ENCODE assay signal across 23 cellular contexts in genomic region chr18:65415167-65415566, GRCh38.
DNase-seq lines count a peak whose midpoint lies in the region; ATAC-seq, FAIRE-seq and TF ChIP-seq lines count a peak whose summit lies in the region.
"Had no signal": no experiment of that assay in that cellular context is flagged by ENCODE, and none has a peak within 500 bp of the region (broad histone marks: within the 10 kb centered on the region; RNA-seq: fewer than 3 reads in every experiment).

No MANE protein-coding gene starts in this region.

- no peaks in the 10 kb centered on the region; the same call in 1 of the 2 replicates for H3F3A ChIP-seq in PC-9 (ENCODE audit: insufficient read depth, low read depth)

- H3K27ac ChIP-seq in PC-9 (no peak overlapping the region), HepG2 (ENCODE audit: extremely low read length, insufficient read depth, low read length) (no peak overlapping the region)
- H3K27ac ChIP-seq: BLaER1 treated with 17β-estradiol and CSF1 and Interleukin-3, amounts not matched to agents 10 nM and 100 nM; KMS-11; psoas muscle; tibial nerve had no signal

- CTCF ChIA-PET in PC-9 (lab: Charles Lee) = no interaction called here
- CTCF ChIA-PET in HepG2 (lab: Yijun Ruan, JAX; ENCODE audit: low intra/inter-chr PET ratio, low total read pairs) = no interaction called here
- CTCF ChIA-PET in activated naive CD4-positive, alpha-beta T cell treated with anti-CD3 and anti-CD28 coated beads for 36 hours (lab: Charles Lee) = no interaction called here

- no peak overlapping the region for H2AFZ ChIP-seq in PC-9
- no peak overlapping the region for H2AFZ ChIP-seq in HepG2 (ENCODE audit: low read length)

- H3K9me3 Mint-ChIP-seq in activated naive CD4-positive, alpha-beta T cell treated with anti-CD3 and anti-CD28 coated beads for 36 hours = no peaks in the 10 kb centered on the region
- H3K9me3 Mint-ChIP-seq: activated naive CD8-positive, alpha-beta T cell treated with anti-CD3 and anti-CD28 coated beads for 36 hours had no signal

- H3K4me3 ChIP-seq in PC-9 = no peak overlapping the region
- H3K4me3 ChIP-seq in epithelial cell of esophagus (ENCODE audit: low read length) = no peak overlapping the region
- H3K4me3 ChIP-seq in HepG2 (replicated peaks in 1 of 3; ENCODE audit: insufficient read depth in 1 of 3, low read depth in 2 of 3, low read length in 3 of 3) = no peak overlapping the region
- H3K4me3 ChIP-seq: BLaER1 treated with 17β-estradiol and CSF1 and Interleukin-3, amounts not matched to agents 10 nM and 100 nM; psoas muscle; tibial nerve had no signal

- in situ Hi-C loops in HepG2 (cut with HindIII; ENCODE audit: extremely low pct_ligation_motif_present, low pct_unique_long_range_greater_than_20kb) = no loop called here

- no peaks in the 10 kb centered on the region for H3K27me3 Mint-ChIP-seq in activated naive CD4-positive, alpha-beta T cell treated with anti-CD3 and anti-CD28 coated beads for 36 hours (ENCODE audit: low read depth)
- H3K27me3 Mint-ChIP-seq: activated naive CD8-positive, alpha-beta T cell treated with anti-CD3 and anti-CD28 coated beads for 36 hours had no signal

- TF ChIP-seq POLR2A in HepG2 (IDR thresholded peaks at IDR 0.05; ENCODE audit: insufficient read depth in 1 of 2, low read depth in 2 of 2, low read length in 2 of 2) = no peak

- H3K4me2 ChIP-seq in PC-9 (no peak overlapping the region), HepG2 (ENCODE audit: low read depth, low read length) (no peak overlapping the region)
- H3K4me2 ChIP-seq: BLaER1 treated with 17β-estradiol and CSF1 and Interleukin-3, amounts not matched to agents 10 nM and 100 nM; KMS-11 had no signal

- 23% methylated on average over 1 of the region's 1 CpG for WGBS in HepG2 (ENCODE audit: low lambda C conversion rate)

- H3K4me3 Mint-ChIP-seq in activated naive CD4-positive, alpha-beta T cell treated with anti-CD3 and anti-CD28 coated beads for 36 hours = no peak overlapping the region
- H3K4me3 Mint-ChIP-seq: activated naive CD8-positive, alpha-beta T cell treated with anti-CD3 and anti-CD28 coated beads for 36 hours; HFFc6; T-helper 2 cell treated with Interferon-gamma antibody and Interleukin-4, amounts not matched to agents 5 μg/mL and 100 μg/mL, for 36 hours had no signal

- no peaks in the 10 kb centered on the region for H3K4me1 ChIP-seq in PC-9 (replicated peaks; ENCODE audit: insufficient read depth)
- H3K4me1 ChIP-seq in HepG2 (ENCODE audit: insufficient read depth, low read length) = no peaks in the 10 kb centered on the region
- H3K4me1 ChIP-seq: BLaER1 treated with 17β-estradiol and CSF1 and Interleukin-3, amounts not matched to agents 10 nM and 100 nM; psoas muscle; tibial nerve had no signal

- no peaks in the 10 kb centered on the region for H3K36me3 ChIP-seq in PC-9 (ENCODE audit: low read depth)
- no peaks in the 10 kb centered on the region for H3K36me3 ChIP-seq in HepG2 (replicated peaks in 1 of 2; ENCODE audit: control insufficient read depth in 1 of 2, insufficient read depth in 2 of 2, low read length in 2 of 2)
- H3K36me3 ChIP-seq: BLaER1 treated with 17β-estradiol and CSF1 and Interleukin-3, amounts not matched to agents 10 nM and 100 nM; tibial nerve had no signal

- no peak overlapping the region for H3K27ac Mint-ChIP-seq in activated naive CD4-positive, alpha-beta T cell treated with anti-CD3 and anti-CD28 coated beads for 36 hours
- H3K27ac Mint-ChIP-seq: activated naive CD8-positive, alpha-beta T cell treated with anti-CD3 and anti-CD28 coated beads for 36 hours; HFFc6; T-helper 2 cell treated with Interferon-gamma antibody and Interleukin-4, amounts not matched to agents 5 μg/mL and 100 μg/mL, for 36 hours had no signal

- TF ChIP-seq EP300 in HepG2 (IDR thresholded peaks at IDR 0.05; ENCODE audit: low read depth in 2 of 2, low read length in 2 of 2) = no peak
- TF ChIP-seq EP300 in HepG2 (CRISPR knock-in tag; IDR thresholded peaks at IDR 0.05; ENCODE audit: borderline replicate concordance) = no peak

- peaks cover 2% of the 10 kb centered on the region; the same call in 1 of the 2 replicates for H3K9me3 ChIP-seq in PC-9 (ENCODE audit: insufficient read depth, low read depth)
- H3K9me3 ChIP-seq in HepG2 (ENCODE audit: low read length) = no peaks in the 10 kb centered on the region; the same call in 1 of the 2 replicates
- H3K9me3 ChIP-seq: BLaER1 treated with 17β-estradiol and CSF1 and Interleukin-3, amounts not matched to agents 10 nM and 100 nM had no signal

- H4K20me1 ChIP-seq in PC-9 (ENCODE audit: insufficient read depth) (no peaks in the 10 kb centered on the region; the same call in 1 of the 2 replicates), HepG2 (ENCODE audit: insufficient read depth, low read length) (no peaks in the 10 kb centered on the region)
- H4K20me1 ChIP-seq: BLaER1 treated with 17β-estradiol and CSF1 and Interleukin-3, amounts not matched to agents 10 nM and 100 nM had no signal

- POLR2A ChIA-PET in PC-9 (lab: Charles Lee; ENCODE audit: unreplicated experiment) = interaction anchor here (0.6 kb wide), 1 partner anchor 12 kb away, joined by 3 read pairs; no protein-coding TSS in a partner anchor
- POLR2A ChIA-PET in HepG2 (lab: Yijun Ruan, JAX) = no interaction called here

- BruUV-seq in PC-9 (replicated peaks; lab: Mats Ljungman, UMichigan) (no TSS peak), HepG2 (replicated peaks; lab: Mats Ljungman, UMichigan) (no TSS peak)

- no peaks in the 10 kb centered on the region for H3K36me3 Mint-ChIP-seq in activated naive CD4-positive, alpha-beta T cell treated with anti-CD3 and anti-CD28 coated beads for 36 hours (ENCODE audit: low read depth)
- H3K36me3 Mint-ChIP-seq: activated naive CD8-positive, alpha-beta T cell treated with anti-CD3 and anti-CD28 coated beads for 36 hours had no signal

- no peaks in the 10 kb centered on the region for H3K4me1 Mint-ChIP-seq in activated naive CD4-positive, alpha-beta T cell treated with anti-CD3 and anti-CD28 coated beads for 36 hours (ENCODE audit: low read depth)
- H3K4me1 Mint-ChIP-seq: activated naive CD8-positive, alpha-beta T cell treated with anti-CD3 and anti-CD28 coated beads for 36 hours had no signal

- no peak overlapping the region for H3K9ac ChIP-seq in HepG2 (ENCODE audit: insufficient read depth, low read depth, low read length)
- H3K9ac ChIP-seq: BLaER1 treated with 17β-estradiol and CSF1 and Interleukin-3, amounts not matched to agents 10 nM and 100 nM; KMS-11 had no signal

- no peak for FAIRE-seq in HepG2 (lab: Jason Lieb, UNC)
- FAIRE-seq: astrocyte, HTR-8/SVneo had no signal

- ATAC-seq in HepG2 (no peak), HG02798 (IDR thresholded peaks at IDR 0.05; ENCODE audit: poor library complexity, unreplicated experiment) (no peak)
- ATAC-seq: left colon, psoas muscle had no signal

- no peak for TF ChIP-seq CTCF in PC-9 (conservative IDR thresholded peaks at IDR 0.05)
- no peak for TF ChIP-seq CTCF in epithelial cell of esophagus (IDR thresholded peaks at IDR 0.05; ENCODE audit: insufficient read depth, low read depth, low read length, missing control alignments)
- no peak for TF ChIP-seq CTCF in HepG2 (CRISPR knock-in tag; IDR thresholded peaks at IDR 0.05)

- TF ChIP-seq RAD21 in HepG2 (CRISPR knock-in tag; IDR thresholded peaks at IDR 0.05) = no peak

- peak; percentile 58 for DNase-seq in DMS53 (lab: John Stamatoyannopoulos, UW)
- DNase-seq in HT1080 (ENCODE audit: low read depth) = peak; percentile 42
- DNase-seq in PC-9 = peak; percentile 0 to 38
- DNase-seq in epithelial cell of esophagus (ENCODE audit: low read depth) = peak; percentile 10
- DNase-seq in HepG2 (ENCODE audit: low spot score) = no peak
- no peak for DNase-seq in hippocampal formation (lab: John Stamatoyannopoulos, UW)
- no peak for DNase-seq in activated naive CD4-positive, alpha-beta T cell treated with anti-CD3 and anti-CD28 coated beads for 36 hours
- DNase-seq: activated naive CD8-positive, alpha-beta T cell treated with anti-CD3 and anti-CD28 coated beads for 36 hours; Calu3; head of caudate nucleus; HFFc6; left colon; NCI-H187 treated with DMSO at 0.1 percent for 48 hours; nucleus accumbens; psoas muscle; stimulated activated CD8-positive, alpha-beta memory T cell treated with anti-CD3 and anti-CD28 coated beads, Interleukin-4, amount 100 ng/mL, for 48 hours had no signal

- H3K79me2 ChIP-seq in PC-9 (ENCODE audit: low read depth) (no peaks in the 10 kb centered on the region), HepG2 (ENCODE audit: insufficient read depth, low read length) (no peaks in the 10 kb centered on the region)

- intact Hi-C loops in PC-9 (cut with micrococcal nuclease; ENCODE audit: unreplicated experiment) (no loop called here), HepG2 (cut with micrococcal nuclease; ENCODE audit: unreplicated experiment) (no loop called here)
- intact Hi-C loops in activated naive CD4-positive, alpha-beta T cell treated with anti-CD3 and anti-CD28 coated beads for 36 hours (cut with micrococcal nuclease) = no loop called here

- H3K27me3 ChIP-seq in PC-9 (ENCODE audit: insufficient read depth, low read depth) = no peaks in the 10 kb centered on the region
- H3K27me3 ChIP-seq in HepG2 (ENCODE audit: control insufficient read depth in 1 of 2, insufficient read depth in 2 of 2, low read length in 2 of 2) = no peaks in the 10 kb centered on the region
- H3K27me3 ChIP-seq: BLaER1 treated with 17β-estradiol and CSF1 and Interleukin-3, amounts not matched to agents 10 nM and 100 nM; tibial nerve had no signal

- H3K9me2 ChIP-seq in PC-9 (ENCODE audit: insufficient read depth) = no peaks in the 10 kb centered on the region

TF ChIP-seq in HepG2, 621 proteins besides CTCF, POLR2A, EP300 and RAD21 (continues in another document):
- TF ChIP-seq ZNF274 (CRISPR knock-in tag; IDR thresholded peaks at IDR 0.05) = no peak

Comparison
In these comparisons a context has a peak if more than half of its experiments do, and no peak if none do; other contexts are left out.
1. DNase-seq: peak in DMS53 (single experiment), HT1080 (single experiment), PC-9 (2 of 2) and epithelial cell of esophagus (single experiment); none in HepG2 (single experiment), hippocampal formation (0 of 2) and activated naive CD4-positive, alpha-beta T cell treated with anti-CD3 and anti-CD28 coated beads for 36 hours (single experiment).